Comparison of ENCODE assay signal across 8 cellular contexts in genomic region chr7:29989257-29989995, GRCh38. TPM values are rescaled to one million over a fixed set of nuclear protein-coding genes. Genes with fewer than 3 reads are reported as not detected.
DNase-seq lines count a peak whose midpoint lies in the region; ATAC-seq, FAIRE-seq and TF ChIP-seq lines count a peak whose summit lies in the region.

A gene with protein sequence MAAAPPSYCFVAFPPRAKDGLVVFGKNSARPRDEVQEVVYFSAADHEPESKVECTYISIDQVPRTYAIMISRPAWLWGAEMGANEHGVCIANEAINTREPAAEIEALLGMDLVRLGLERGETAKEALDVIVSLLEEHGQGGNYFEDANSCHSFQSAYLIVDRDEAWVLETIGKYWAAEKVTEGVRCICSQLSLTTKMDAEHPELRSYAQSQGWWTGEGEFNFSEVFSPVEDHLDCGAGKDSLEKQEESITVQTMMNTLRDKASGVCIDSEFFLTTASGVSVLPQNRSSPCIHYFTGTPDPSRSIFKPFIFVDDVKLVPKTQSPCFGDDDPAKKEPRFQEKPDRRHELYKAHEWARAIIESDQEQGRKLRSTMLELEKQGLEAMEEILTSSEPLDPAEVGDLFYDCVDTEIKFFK (minus strand): TSS chr7:29989801. CDS start chr7:29969067, 20,734 bp downstream.

- H3K79me2 ChIP-seq in keratinocyte (ENCODE audit: control insufficient read depth, insufficient read depth, low read length) = peaks cover 35% of the 10 kb centered on the region

- peak within 1 kb of the TSS; percentile 80 for H3K4me2 ChIP-seq in keratinocyte (ENCODE audit: control insufficient read depth, extremely low read depth, insufficient read depth, low read depth, low read length)

- dilution Hi-C loops in keratinocyte (cut with MboI; ENCODE audit: extremely low pct_ligation_motif_present, low sequenced_read_pairs) = no loop called here

- FAIRE-seq in keratinocyte (lab: Jason Lieb, UNC) (no peak), small intestine (lab: Jason Lieb, UNC) (no peak)

- peak within 1 kb of the TSS; percentile 90 for H3K9ac ChIP-seq in keratinocyte (ENCODE audit: control insufficient read depth, extremely low read depth, insufficient read depth, low read length)

- H3K27me3 ChIP-seq in CD8-positive, alpha-beta memory T cell (ENCODE audit: insufficient read depth, low read length, poor library complexity, severe bottlenecking) = peaks cover 27% of the 10 kb centered on the region
- H3K27me3 ChIP-seq in keratinocyte (ENCODE audit: control insufficient read depth, extremely low read depth, insufficient read depth, low read length) = no peaks in the 10 kb centered on the region
- peaks cover 0 to 3% of the 10 kb centered on the region in 2 donors for H3K27me3 ChIP-seq in small intestine (ENCODE audit: control insufficient read depth in 2 of 2, insufficient read depth in 2 of 2, low read length in 2 of 2)

- POLR2A ChIA-PET in CD8-positive, alpha-beta memory T cell (lab: Charles Lee) = no interaction called here

- peak within 1 kb of the TSS; percentile 49 for H3K4me3 ChIP-seq in CD8-positive, alpha-beta memory T cell (ENCODE audit: low read length)
- H3K4me3 ChIP-seq in keratinocyte (ENCODE audit: control insufficient read depth in 2 of 3, extremely low read depth in 1 of 3, insufficient read depth in 2 of 3, low read depth in 1 of 3, low read length in 3 of 3) (peak within 1 kb of the TSS; percentile 65 to 81 (median 68)), small intestine (ENCODE audit: low read depth in 1 of 2, low read length in 2 of 2) (peak within 1 kb of the TSS; percentile 82 to 83)

- peak within 1 kb of the TSS; percentile 62 to 97 (median 85) for H3K27ac Mint-ChIP-seq in CD8-positive, alpha-beta memory T cell
- H3K27ac Mint-ChIP-seq in T-helper 17 cell = no peak within 1 kb of the TSS

- 1 to 2% (median 1%) methylated on average over 54 to 79 of the region's 79 CpGs for WGBS in small intestine, 3 donors

- H4K20me1 ChIP-seq in keratinocyte (ENCODE audit: control insufficient read depth, extremely low read depth, insufficient read depth, low read length) = no peaks in the 10 kb centered on the region

- H3K27ac ChIP-seq in CD8-positive, alpha-beta memory T cell (ENCODE audit: low read depth, low read length) = no peak within 1 kb of the TSS
- H3K27ac ChIP-seq in keratinocyte (ENCODE audit: control insufficient read depth, insufficient read depth, low read length) = peak within 1 kb of the TSS; percentile 91
- H3K27ac ChIP-seq in small intestine (ENCODE audit: low read depth in 1 of 2, low read length in 1 of 2) = peak within 1 kb of the TSS; percentile 57 to 86

- no peaks in the 10 kb centered on the region for H3K36me3 ChIP-seq in CD8-positive, alpha-beta memory T cell (ENCODE audit: insufficient read depth, low read length)
- no peaks in the 10 kb centered on the region for H3K36me3 ChIP-seq in keratinocyte (ENCODE audit: control insufficient read depth in 2 of 2, extremely low read depth in 1 of 2, insufficient read depth in 2 of 2, low read length in 2 of 2)
- no peaks in the 10 kb centered on the region for H3K36me3 ChIP-seq in small intestine (ENCODE audit: control insufficient read depth in 2 of 2, insufficient read depth in 2 of 2, low read length in 2 of 2)

- peaks cover 4 to 23% (median 14%) of the 10 kb centered on the region in 5 donors for H3K9me3 Mint-ChIP-seq in CD8-positive, alpha-beta memory T cell

- peak in 4 of 5 donors; percentile 6 to 40 (median 28) for DNase-seq in CD8-positive, alpha-beta memory T cell
- DNase-seq in HPDE6-E6E7 (ENCODE audit: extremely low spot score) = peak; percentile 46
- peak in 2 of 3 donors; percentile 7 to 13 for DNase-seq in T-helper 17 cell
- DNase-seq in cerebellar cortex (ENCODE audit: low spot score) = peak; percentile 53
- DNase-seq in keratinocyte (ENCODE audit: low read depth, low spot score) = no peak
- DNase-seq in small intestine = peak; percentile 22
- no peak for DNase-seq in Kasumi-1 (lab: John Stamatoyannopoulos, UW)

- H3K9me1 ChIP-seq in keratinocyte (ENCODE audit: control insufficient read depth, extremely low read depth, insufficient read depth, low read length) = no peaks in the 10 kb centered on the region

- H3K9me3 ChIP-seq in CD8-positive, alpha-beta memory T cell (ENCODE audit: low read length) = no peaks in the 10 kb centered on the region
- H3K9me3 ChIP-seq in T-helper 17 cell (ENCODE audit: control insufficient read depth, low read length, poor library complexity, severe bottlenecking) = peaks cover 5% of the 10 kb centered on the region
- no peaks in the 10 kb centered on the region for H3K9me3 ChIP-seq in keratinocyte (ENCODE audit: control insufficient read depth, low read depth, low read length)
- no peaks in the 10 kb centered on the region for H3K9me3 ChIP-seq in small intestine (ENCODE audit: control insufficient read depth, low read depth)

- no peaks in the 10 kb centered on the region for H3K4me1 ChIP-seq in CD8-positive, alpha-beta memory T cell (ENCODE audit: insufficient read depth, low read length)
- H3K4me1 ChIP-seq in keratinocyte (ENCODE audit: control insufficient read depth, extremely low read depth, insufficient read depth, low read length) (peaks cover 22% of the 10 kb centered on the region), small intestine (ENCODE audit: control insufficient read depth in 2 of 2, insufficient read depth in 1 of 2, low read depth in 1 of 2, low read length in 1 of 2) (peaks cover 0 to 4% of the 10 kb centered on the region in 2 donors)

- H3K4me3 Mint-ChIP-seq in CD8-positive, alpha-beta memory T cell = peak within 1 kb of the TSS; percentile 74 to 95 (median 92)
- peak within 1 kb of the TSS; percentile 87 for H3K4me3 Mint-ChIP-seq in T-helper 17 cell

- H3K36me3 Mint-ChIP-seq in CD8-positive, alpha-beta memory T cell = peaks cover 0 to 5% (median 0%) of the 10 kb centered on the region in 3 donors
- peaks cover 6% of the 10 kb centered on the region for H3K36me3 Mint-ChIP-seq in T-helper 17 cell (ENCODE audit: low read depth)

- ATAC-seq in GM19438 (IDR thresholded peaks at IDR 0.05; ENCODE audit: low read depth, unreplicated experiment) (peak; percentile 34), T-helper 17 cell (peak; percentile 53)

- TF ChIP-seq CTCF in keratinocyte (optimal IDR thresholded peaks at IDR 0.05 in 1 of 3, IDR thresholded peaks at IDR 0.05 in 1 of 3, conservative IDR thresholded peaks at IDR 0.05 in 1 of 3; ENCODE audit: extremely low read depth in 1 of 3, insufficient read depth in 2 of 3, low read length in 3 of 3) = no peak

- peak within 1 kb of the TSS; percentile 72 for H2AFZ ChIP-seq in keratinocyte (ENCODE audit: control insufficient read depth, low read length)

- peaks cover 46 to 58% of the 10 kb centered on the region in 2 donors for H3K27me3 Mint-ChIP-seq in CD8-positive, alpha-beta memory T cell
- peaks cover 54% of the 10 kb centered on the region for H3K27me3 Mint-ChIP-seq in T-helper 17 cell

- CTCF ChIA-PET in CD8-positive, alpha-beta memory T cell (lab: Charles Lee) = no interaction called here

- H3K4me1 Mint-ChIP-seq in CD8-positive, alpha-beta memory T cell = peaks cover 8 to 21% (median 11%) of the 10 kb centered on the region in 3 donors
- peaks cover 17% of the 10 kb centered on the region for H3K4me1 Mint-ChIP-seq in T-helper 17 cell

RNA-seq across cellular contexts. Expression of the gene that starts here (rescaled TPM):
- total RNA-seq in CD8-positive, alpha-beta memory T cell = 1 to 10 TPM; 3.5 to 4.3 TPM
- 13.9 TPM for polyA plus RNA-seq in CD8-positive, alpha-beta memory T cell
- 1 to 10 TPM; 5.7 to 6.1 TPM for total RNA-seq in T-helper 17 cell
- 46.0 to 58.2 TPM (median 52.3 TPM) in 3 replicates for polyA plus RNA-seq in keratinocyte
- 9.3 TPM for polyA plus RNA-seq in keratinocyte (2011; ENCODE audit: low read depth)
- polyA plus RNA-seq in keratinocyte (2011; cell fraction: cytosol; rRNA removed) = 45.2 and 58.7 TPM in 2 replicates
- 43.3 and 44.2 TPM in 2 replicates for polyA plus RNA-seq in keratinocyte (2011; cell fraction: nucleus; rRNA removed)
- polyA plus RNA-seq in keratinocyte (2012; ENCODE audit: low replicate concordance) = 13.3 and 53.9 TPM in 2 replicates
- 41.5 to 78.1 TPM (median 63.6 TPM) in 3 replicates for polyA minus RNA-seq in keratinocyte
- polyA minus RNA-seq in keratinocyte (2011; cell fraction: cytosol; rRNA and poly(A)+ RNA removed) = 54.3 TPM
- 30.2 and 54.1 TPM in 2 replicates for polyA minus RNA-seq in keratinocyte (2011; cell fraction: nucleus; rRNA and poly(A)+ RNA removed)
- 10 to 100 TPM in 1 of 3 donors, 1 to 10 TPM in 2; 1.3 to 11.1 (median 3.8) TPM for polyA plus RNA-seq in small intestine

Comparison
In these comparisons a context has a peak if more than half of its experiments do, and no peak if none do; other contexts are left out.
1. DNase-seq: peak in CD8-positive, alpha-beta memory T cell (4 of 5), HPDE6-E6E7 (single experiment), T-helper 17 cell (2 of 3), cerebellar cortex (single experiment) and small intestine (single experiment); none in keratinocyte (single experiment) and Kasumi-1 (0 of 2).
2. Peak in every context shown above with its lines, with median percentiles within 50 percentile points of each other: H3K4me3 ChIP-seq.